Comparison of ENCODE assay signal across 17 cellular contexts in genomic region chr2:32262105-32262504, GRCh38. TPM values are rescaled to one million over a fixed set of nuclear protein-coding genes. Genes with fewer than 3 reads are reported as not detected.
DNase-seq lines count a peak whose midpoint lies in the region; ATAC-seq, FAIRE-seq and TF ChIP-seq lines count a peak whose summit lies in the region.
"Had no signal": no experiment of that assay in that cellular context is flagged by ENCODE, and none has a peak within 500 bp of the region (broad histone marks: within the 10 kb centered on the region; RNA-seq: fewer than 3 reads in every experiment).

No MANE protein-coding gene starts in this region.

- TF ChIP-seq POLR2A in spleen (IDR thresholded peaks at IDR 0.05) = no peak

- no peak overlapping the region for H3K9ac ChIP-seq in Loucy (ENCODE audit: low read depth, low read length, poor library complexity, severe bottlenecking)
- H3K9ac ChIP-seq in kidney (ENCODE audit: low read length in 2 of 2) = no peak overlapping the region

- POLR2A ChIA-PET in A673 (lab: Charles Lee; ENCODE audit: low non-redundant PET) = no interaction called here

- peak overlapping the region in 7 of 8 donors; percentile 28 to 94 (median 84) for H3K27ac ChIP-seq in spleen
- H3K27ac ChIP-seq in A673 (ENCODE audit: low read depth, low read length, poor library complexity, severe bottlenecking) = no peak overlapping the region
- H3K27ac ChIP-seq in kidney (ENCODE audit: low read depth in 2 of 2, low read length in 2 of 2) = no peak overlapping the region
- H3K27ac ChIP-seq: tibial artery had no signal

- peak; percentile 77 for DNase-seq in OCI-M1 (lab: John Stamatoyannopoulos, UW)
- no peak for DNase-seq in left ventricle myocardium superior
- DNase-seq in spleen = no peak
- no peak for DNase-seq in A673 (ENCODE audit: low spot score)
- DNase-seq in EL = no peak
- DNase-seq in kidney = no peak
- DNase-seq: activated CD4-positive, alpha-beta T cell treated with anti-CD3 and anti-CD28 coated beads for 1 hour; activated effector memory CD4-positive, alpha-beta T cell treated with anti-CD3 and anti-CD28 coated beads, Interleukin-2, amount 50 U/mL, for 16 hours; DMS153; endodermal cell; KG1; NCI-H1436 treated with DMSO at 0.1 percent for 48 hours; pancreas; T-helper 2 cell; tibial artery had no signal

- no peak for FAIRE-seq in kidney (lab: Jason Lieb, UNC)
- FAIRE-seq: pancreas had no signal

- peak; percentile 57 for ATAC-seq in left ventricle myocardium superior

- H3K4me3 ChIP-seq in Loucy (ENCODE audit: low read length, poor library complexity, severe bottlenecking) = no peak overlapping the region
- peak overlapping the region in 4 of 8 donors; percentile 2 to 64 (median 24) for H3K4me3 ChIP-seq in spleen
- no peak overlapping the region for H3K4me3 ChIP-seq in A673 (ENCODE audit: low read depth, low read length, poor library complexity, severe bottlenecking)
- H3K4me3 ChIP-seq in kidney (ENCODE audit: low read length in 2 of 2) = no peak overlapping the region
- H3K4me3 ChIP-seq: pancreas, tibial artery had no signal

- no TSS peak for BruUV-seq in A673 (replicated peaks; lab: Mats Ljungman, UMichigan)

- H3K4me1 ChIP-seq in Loucy (ENCODE audit: insufficient read depth, low read length, poor library complexity, severe bottlenecking) = no peaks in the 10 kb centered on the region
- peaks cover 0 to 41% (median 7%) of the 10 kb centered on the region in 6 donors for H3K4me1 ChIP-seq in spleen
- H3K4me1 ChIP-seq in A673 (ENCODE audit: insufficient read depth, low read length, poor library complexity, severe bottlenecking) = no peaks in the 10 kb centered on the region
- H3K4me1 ChIP-seq in kidney (ENCODE audit: control insufficient read depth in 1 of 2, insufficient read depth in 1 of 2, low read depth in 1 of 2, low read length in 2 of 2) = no peaks in the 10 kb centered on the region
- H3K4me1 ChIP-seq: tibial artery had no signal

- no peaks in the 10 kb centered on the region for H3K36me3 ChIP-seq in Loucy (ENCODE audit: insufficient read depth, low read length)
- peaks cover 0 to 19% (median 4%) of the 10 kb centered on the region in 6 donors for H3K36me3 ChIP-seq in spleen
- H3K36me3 ChIP-seq in A673 (ENCODE audit: insufficient read depth, low read length, poor library complexity, severe bottlenecking) = no peaks in the 10 kb centered on the region
- H3K36me3 ChIP-seq in kidney (ENCODE audit: control insufficient read depth in 1 of 2, insufficient read depth in 2 of 2, low read length in 2 of 2) = no peaks in the 10 kb centered on the region
- H3K36me3 ChIP-seq: pancreas, tibial artery had no signal

- no peaks in the 10 kb centered on the region for H3K79me2 ChIP-seq in Loucy (ENCODE audit: insufficient read depth, low read length)

- H3K9me2 ChIP-seq in Loucy (replicated peaks; ENCODE audit: low read depth, low read length) = no peaks in the 10 kb centered on the region

- TF ChIP-seq CTCF in Loucy (conservative IDR thresholded peaks at IDR 0.05; ENCODE audit: low read length) = no peak
- TF ChIP-seq CTCF in spleen (IDR thresholded peaks at IDR 0.05 in 8 of 11, conservative IDR thresholded peaks at IDR 0.05 in 3 of 11) = no peak
- no peak for TF ChIP-seq CTCF in A673 (conservative IDR thresholded peaks at IDR 0.05; ENCODE audit: low read depth, low read length)
- no peak for TF ChIP-seq CTCF in kidney (IDR thresholded peaks at IDR 0.05; ENCODE audit: borderline replicate concordance, extremely low read depth, insufficient read depth)

- H3K9me3 ChIP-seq in Loucy (ENCODE audit: insufficient read depth, low read depth, low read length) = no peaks in the 10 kb centered on the region
- H3K9me3 ChIP-seq in spleen = no peaks in the 10 kb centered on the region
- no peaks in the 10 kb centered on the region for H3K9me3 ChIP-seq in A673 (ENCODE audit: low read depth, low read length, poor library complexity, severe bottlenecking)
- no peaks in the 10 kb centered on the region for H3K9me3 ChIP-seq in kidney (ENCODE audit: control insufficient read depth in 1 of 2, low read length in 2 of 2)
- H3K9me3 ChIP-seq: pancreas, tibial artery had no signal

- peak overlapping the region; percentile 67; the same call in 1 of the 2 replicates for H2AFZ ChIP-seq in Loucy (ENCODE audit: low read length)

- CTCF ChIA-PET in A673 (lab: Charles Lee) = no interaction called here

- no peaks in the 10 kb centered on the region for H4K20me1 ChIP-seq in Loucy (ENCODE audit: insufficient read depth, low read length, poor library complexity, severe bottlenecking)

- intact Hi-C loops in left ventricle myocardium superior (cut with micrococcal nuclease) (no loop called here), spleen (cut with DNase I; ENCODE audit: low total_unique reads) (no loop called here), A673 (cut with micrococcal nuclease; ENCODE audit: unreplicated experiment) (no loop called here), kidney (cut with DNase I) (no loop called here)

- 52 to 75% (median 66%) methylated on average over 3 of the region's 3 CpGs for WGBS in spleen, 5 donors

- no peaks in the 10 kb centered on the region for H3F3A ChIP-seq in Loucy (ENCODE audit: low read depth)

- H3K4me2 ChIP-seq in Loucy (ENCODE audit: low read depth, low read length, poor library complexity, severe bottlenecking) = no peak overlapping the region

- no peaks in the 10 kb centered on the region for H3K27me3 ChIP-seq in Loucy (ENCODE audit: insufficient read depth, low read length, poor library complexity, severe bottlenecking)
- H3K27me3 ChIP-seq in spleen (replicated peaks in 1 of 7) = no peaks in the 10 kb centered on the region
- no peaks in the 10 kb centered on the region for H3K27me3 ChIP-seq in A673 (replicated peaks; ENCODE audit: insufficient read depth, low read depth, low read length, poor library complexity)
- H3K27me3 ChIP-seq: pancreas, tibial artery had no signal

RNA-seq across cellular contexts. Expression of gene NLRC4, which starts 2.6 kb away (rescaled TPM):
- 0.82 TPM for total RNA-seq in left ventricle myocardium superior
- total RNA-seq in spleen = 10 to 100 TPM; 14.2 to 42.7 (median 25.4) TPM
- 1 to 10 TPM; 4.2 to 8.9 (median 7.3) TPM for polyA plus RNA-seq in spleen
- not detected in 2 replicates for total RNA-seq in A673 (2021)
- total RNA-seq in kidney = 2.3 TPM
- polyA plus RNA-seq in kidney (ENCODE audit: insufficient read depth, low read depth, low replicate concordance) = 0.49 TPM
- total RNA-seq: endodermal cell, H4 had no signal

RNA-seq across cellular contexts. Expression of gene YIPF4, which starts 15.6 kb away (rescaled TPM):
- total RNA-seq in left ventricle myocardium superior (71.9 TPM), spleen (10 to 100 TPM; 16.4 to 56.0 (median 45.5) TPM), A673 (2021) (39.9 and 40.7 TPM in 2 replicates), kidney (48.6 TPM)
- polyA plus RNA-seq in spleen (10 to 100 TPM in 2 of 3 donors, 1 to 10 TPM in 1; 6.5 to 14.1 (median 13.3) TPM), kidney (ENCODE audit: insufficient read depth, low read depth, low replicate concordance) (29.4 TPM)

Comparison
In these comparisons a context has a peak if more than half of its experiments do, and no peak if none do; other contexts are left out.
1. H3K27ac ChIP-seq: peak in spleen (7 of 8); none in A673 (single experiment) and kidney (0 of 2).